10 cellular contexts compared by ENCODE assay signal in genomic region chr4:17664755-17665154, GRCh38. TPM values are rescaled to one million over a fixed set of nuclear protein-coding genes. Genes with fewer than 3 reads are reported as not detected.
DNase-seq lines count a peak whose midpoint lies in the region; ATAC-seq lines count a peak whose summit lies in the region.
"Had no signal": no experiment of that assay in that cellular context is flagged by ENCODE, and none has a peak within 500 bp of the region (broad histone marks: within the 10 kb centered on the region; RNA-seq: fewer than 3 reads in every experiment).

No MANE protein-coding gene starts in this region.

- POLR2A ChIA-PET in activated CD4-positive, alpha-beta memory T cell treated with anti-CD3 and anti-CD28 coated beads for 36 hours (lab: Charles Lee), result no interaction called here

- ATAC-seq in GM18873 (IDR thresholded peaks at IDR 0.05; ENCODE audit: low FRiP score, unreplicated experiment) (peak; percentile 95), HG02623 (IDR thresholded peaks at IDR 0.05; ENCODE audit: unreplicated experiment) (peak; percentile 86), memory B cell (ENCODE audit: low read depth) (peak; percentile 79)

- no peak overlapping the region for H3K27ac Mint-ChIP-seq in memory B cell
- no peak overlapping the region for H3K27ac Mint-ChIP-seq in activated CD4-positive, alpha-beta memory T cell treated with anti-CD3 and anti-CD28 coated beads for 36 hours

- H3K9me3 Mint-ChIP-seq in memory B cell, result no peaks in the 10 kb centered on the region
- no peaks in the 10 kb centered on the region for H3K9me3 Mint-ChIP-seq in activated CD4-positive, alpha-beta memory T cell treated with anti-CD3 and anti-CD28 coated beads for 36 hours

- H3K4me3 Mint-ChIP-seq in memory B cell, result no peak overlapping the region
- no peak overlapping the region for H3K4me3 Mint-ChIP-seq in activated CD4-positive, alpha-beta memory T cell treated with anti-CD3 and anti-CD28 coated beads for 36 hours

- H3K4me1 Mint-ChIP-seq in memory B cell, result peaks cover 28% of the 10 kb centered on the region
- no peaks in the 10 kb centered on the region for H3K4me1 Mint-ChIP-seq in activated CD4-positive, alpha-beta memory T cell treated with anti-CD3 and anti-CD28 coated beads for 36 hours (ENCODE audit: low read depth)

- peaks cover 5% of the 10 kb centered on the region for H3K27me3 Mint-ChIP-seq in memory B cell
- H3K27me3 Mint-ChIP-seq in activated CD4-positive, alpha-beta memory T cell treated with anti-CD3 and anti-CD28 coated beads for 36 hours, result peaks cover 8% of the 10 kb centered on the region

- CTCF ChIA-PET in activated CD4-positive, alpha-beta memory T cell treated with anti-CD3 and anti-CD28 coated beads for 36 hours (lab: Charles Lee), result interaction anchor here (0.9 kb wide), 1 partner anchor 116 kb away, joined by 3 read pairs; no protein-coding TSS in a partner anchor

- no peaks in the 10 kb centered on the region for H3K36me3 Mint-ChIP-seq in memory B cell
- H3K36me3 Mint-ChIP-seq in activated CD4-positive, alpha-beta memory T cell treated with anti-CD3 and anti-CD28 coated beads for 36 hours, result no peaks in the 10 kb centered on the region

- intact Hi-C loops in activated CD4-positive, alpha-beta memory T cell treated with anti-CD3 and anti-CD28 coated beads for 36 hours (cut with micrococcal nuclease), result no loop called here

- peak; percentile 39 for DNase-seq in LHCN-M2 (ENCODE audit: low read depth)
- DNase-seq in memory B cell (ENCODE audit: low spot score in 2 of 2), result peak in 1 of 2 donors; percentile 15
- no peak for DNase-seq in NCI-H2227 treated with DMSO at 0.1 percent for 48 hours (lab: John Stamatoyannopoulos, UW)
- no peak for DNase-seq in hypothalamus (lab: John Stamatoyannopoulos, UW)
- DNase-seq in stimulated activated CD8-positive, alpha-beta memory T cell treated with anti-CD3 and anti-CD28 coated beads, Interleukin-4, amount 100 ng/mL, for 48 hours, result no peak
- DNase-seq in activated CD4-positive, alpha-beta memory T cell treated with anti-CD3 and anti-CD28 coated beads for 36 hours, result no peak
- DNase-seq: cerebellar nuclear complex, SW 1271 had no signal

RNA-seq across cellular contexts. Expression of gene MED28, which starts 50.3 kb away (rescaled TPM):
- total RNA-seq in LHCN-M2 (2014; rRNA removed), result 6.3 and 9.2 TPM in 2 replicates
- 46.4 TPM for polyA plus RNA-seq in LHCN-M2 (2012)
- total RNA-seq in activated CD4-positive, alpha-beta memory T cell treated with anti-CD3 and anti-CD28 coated beads for 36 hours, result 10 to 100 TPM; 52.9 to 54.5 TPM
